ENCODE assay signal across 21 cellular contexts in the genomic region with DNA sequence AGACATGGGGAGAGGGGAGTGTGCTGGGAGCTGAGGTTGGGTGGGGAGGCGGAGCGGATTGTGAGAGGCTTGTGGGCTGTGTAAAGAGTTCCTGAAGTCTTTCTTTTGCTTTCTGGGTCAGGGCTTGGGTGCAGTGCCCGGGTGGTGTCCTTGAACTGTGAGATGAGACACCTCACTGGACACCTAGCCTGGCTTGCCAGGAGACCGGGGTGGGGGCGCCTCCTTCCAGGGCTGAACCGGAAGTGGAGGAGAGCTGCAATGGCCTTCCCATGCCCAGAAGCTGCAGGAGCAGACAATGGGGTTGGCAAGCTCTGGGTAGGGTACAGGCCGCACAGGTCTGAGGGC.
"Had no signal": no experiment of that assay in that cellular context is flagged by ENCODE, and none has a peak within 500 bp of the region (broad histone marks: within the 10 kb centered on the region; RNA-seq: fewer than 3 reads in every experiment).

No MANE protein-coding gene starts in this region.

- H3K27ac ChIP-seq: coronary artery, sigmoid colon, SK-N-MC, spleen, tibial artery had no signal

- ATAC-seq: activated T-cell treated with anti-CD3 and anti-CD28 coated beads, Interleukin-2, amount 50 U/mL, for 4 hours; left lobe of liver; stimulated activated naive B cell treated with anti-CD40 and anti-IgM and Interleukin-4, amounts not matched to agents 10 μg/mL and 1 μg/mL and 100 μg/mL, for 72 hours had no signal

- H3K36me3 ChIP-seq: sigmoid colon, tibial artery had no signal

- H3K27me3 ChIP-seq: tibial artery had no signal

- DNase-seq: activated CD4-positive, alpha-beta T cell treated with anti-CD3 and anti-CD28 coated beads for 48 hours; activated CD4-positive, CD25-positive, alpha-beta regulatory T cell; activated CD8-positive, alpha-beta memory T cell treated with anti-CD3 and anti-CD28 coated beads, Interleukin-2, amount 50 U/mL, for 4 hours; activated naive CD4-positive, alpha-beta T cell treated with anti-CD3 and anti-CD28 coated beads, Interleukin-2, amount 50 U/mL, for 16 hours; activated T-cell treated with anti-CD3 and anti-CD28 coated beads, Interleukin-2, amount 50 U/mL, for 4 hours; aorta; erythroblast; foreskin melanocyte; glutamatergic neuron; hypothalamus; islet precursor cell; naive B cell; sigmoid colon; spleen; stimulated activated naive B cell treated with anti-CD40 and anti-IgM and Interleukin-4, amounts not matched to agents 10 μg/mL and 1 μg/mL and 100 μg/mL, for 72 hours; T-helper 1 cell; T-helper 9 cell had no signal

- H3K4me3 ChIP-seq: coronary artery, sigmoid colon, SK-N-MC, tibial artery had no signal

- H3K9me3 ChIP-seq: sigmoid colon, spleen, tibial artery had no signal
